ENCODE assay signal across 8 cellular contexts in the genomic region with DNA sequence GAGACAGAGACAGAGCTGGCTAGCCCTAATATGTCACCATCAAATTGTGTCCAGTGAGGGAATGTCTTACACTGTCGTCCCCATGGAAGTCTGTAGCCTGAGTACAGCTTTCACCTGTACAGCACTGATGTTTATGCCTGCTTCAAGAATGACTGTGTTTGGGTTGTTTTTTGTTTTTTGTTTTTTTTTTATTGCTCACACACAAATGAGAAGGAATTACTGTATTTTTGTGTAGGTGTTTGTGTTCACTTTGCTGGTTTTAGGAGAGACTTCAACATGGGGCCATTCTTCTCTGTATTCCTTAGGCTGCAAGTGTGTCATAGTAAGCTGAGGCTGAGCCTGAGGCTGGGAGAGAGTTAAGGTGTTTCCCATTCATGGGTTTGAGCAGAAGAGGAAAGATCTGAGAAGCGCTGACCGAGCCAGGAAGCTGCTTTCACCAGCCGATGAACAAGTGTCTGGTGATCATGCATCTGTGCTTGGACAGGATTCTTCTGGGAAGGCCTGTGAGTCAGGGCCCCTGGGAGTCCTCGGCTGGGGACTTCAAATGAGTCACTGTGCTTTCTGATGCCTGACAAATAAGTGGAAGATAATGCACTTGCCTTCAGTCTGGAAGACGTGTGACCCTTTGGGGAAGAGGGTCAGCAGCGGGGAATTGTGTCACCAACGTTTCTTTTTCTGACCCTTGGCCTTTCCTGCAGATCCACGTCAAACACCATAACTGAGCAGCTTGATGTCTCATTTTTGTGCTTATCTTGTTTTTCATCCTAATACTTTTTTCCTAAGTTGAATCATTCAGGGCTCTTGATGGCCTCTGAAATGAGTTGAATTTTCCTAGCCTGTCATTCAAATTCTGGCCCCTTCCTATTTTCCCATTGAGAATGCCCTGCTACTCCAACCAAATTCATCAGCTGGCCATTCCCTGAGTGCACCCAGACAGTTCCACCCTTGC. TPM values are rescaled to one million over a fixed set of nuclear protein-coding genes. Genes with fewer than 3 reads are reported as not detected.
DNase-seq lines count a peak whose midpoint lies in the region; ATAC-seq and TF ChIP-seq lines count a peak whose summit lies in the region.

No MANE protein-coding gene starts in this region.

- ATAC-seq in HG03457 (IDR thresholded peaks at IDR 0.05; ENCODE audit: unreplicated experiment) (no peak), GM18517 (IDR thresholded peaks at IDR 0.05; ENCODE audit: unreplicated experiment) (no peak)

- H3K4me1 Mint-ChIP-seq in nephron progenitor cell, result peaks cover 39% of the 10 kb centered on the region

- no peak for TF ChIP-seq CTCF in nephron progenitor cell (IDR thresholded peaks at IDR 0.05)

- H3K27me3 Mint-ChIP-seq in nephron progenitor cell (ENCODE audit: low read depth, poor library complexity), result peaks cover 11% of the 10 kb centered on the region

- DNase-seq in CD1c-positive myeloid dendritic cell (ENCODE audit: extremely low spot score) (peak; percentile 26), HS-27A (ENCODE audit: low read depth) (peak; percentile 89), dermis blood vessel endothelial cell (peak; percentile 93), nephron progenitor cell (no peak), superior temporal gyrus (ENCODE audit: extremely low spot score) (no peak), KG1 (lab: John Stamatoyannopoulos, UW) (no peak)

- no peaks in the 10 kb centered on the region for H3K36me3 Mint-ChIP-seq in nephron progenitor cell (ENCODE audit: low read depth)

- H3K9me3 Mint-ChIP-seq in nephron progenitor cell, result no peaks in the 10 kb centered on the region

- H3K4me3 Mint-ChIP-seq in nephron progenitor cell, result peak overlapping the region; percentile 21

- peak overlapping the region; percentile 57 for H3K27ac Mint-ChIP-seq in nephron progenitor cell

RNA-seq across cellular contexts. Expression of a gene that starts 36.7 kb away (rescaled TPM):
- 92.4 and 113 TPM in 2 replicates for total RNA-seq in dermis blood vessel endothelial cell

Comparison
In these comparisons a context has a peak if more than half of its experiments do, and no peak if none do; other contexts are left out.
1. DNase-seq: peak in CD1c-positive myeloid dendritic cell (single experiment), HS-27A (single experiment) and dermis blood vessel endothelial cell (single experiment); none in nephron progenitor cell (single experiment), superior temporal gyrus (single experiment) and KG1 (single experiment).